35 cellular contexts compared by ENCODE assay signal in the genomic region with DNA sequence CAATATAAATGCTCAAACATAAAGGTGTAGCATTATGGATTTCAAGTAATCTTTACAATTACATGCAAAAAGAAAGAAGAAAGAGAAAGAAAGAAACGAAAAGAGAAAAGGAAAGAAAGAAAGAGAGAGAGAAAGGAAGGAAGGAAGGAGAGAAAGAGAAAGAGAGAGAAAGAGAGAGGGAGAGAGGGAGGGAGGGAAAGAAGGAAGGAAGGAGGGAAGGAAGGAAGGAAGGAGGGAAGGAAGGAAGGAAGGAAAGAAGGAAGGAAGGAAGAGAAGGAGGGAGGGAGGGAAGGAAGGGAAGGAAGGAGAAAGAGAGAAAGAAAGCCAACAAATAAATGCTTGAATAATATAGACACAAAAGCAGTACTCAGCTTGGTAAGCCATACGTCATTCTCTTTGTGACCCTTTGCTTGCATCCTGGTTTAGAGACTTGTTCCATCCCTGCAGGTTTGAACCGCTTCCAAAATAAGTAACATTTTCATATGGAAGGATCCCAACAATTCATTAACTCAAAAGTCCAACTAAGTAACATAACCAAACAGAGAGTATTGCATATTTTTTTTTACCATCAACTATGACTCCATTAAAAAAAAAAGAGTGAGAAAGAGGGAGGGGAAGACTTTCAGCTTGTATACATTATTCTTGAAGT.
"Had no signal": no experiment of that assay in that cellular context is flagged by ENCODE, and none has a peak within 500 bp of the region (broad histone marks: within the 10 kb centered on the region; RNA-seq: fewer than 3 reads in every experiment).

No MANE protein-coding gene starts in this region.

- H3K4me3 Mint-ChIP-seq: activated CD4-positive, alpha-beta memory T cell treated with anti-CD3 and anti-CD28 coated beads, Interleukin-2, amount 10 ng/mL, durations not matched to agents 7 days and 5 days; activated CD4-positive, alpha-beta T cell treated with anti-CD3 and anti-CD28 coated beads for 36 hours; activated CD4-positive, alpha-beta T cell treated with anti-CD3 and anti-CD28 coated beads, Interleukin-2, amount 10 ng/mL, durations not matched to agents 7 days and 5 days; activated CD8-positive, alpha-beta memory T cell treated with anti-CD3 and anti-CD28 coated beads, Interleukin-2, amount 10 ng/mL, durations not matched to agents 7 days and 5 days; activated CD8-positive, alpha-beta T cell treated with anti-CD3 and anti-CD28 coated beads, Interleukin-2, amount 10 ng/mL, durations not matched to agents 7 days and 5 days; activated naive CD4-positive, alpha-beta T cell treated with anti-CD3 and anti-CD28 coated beads for 36 hours; activated naive CD8-positive, alpha-beta T cell treated with anti-CD3 and anti-CD28 coated beads for 36 hours; activated T-cell treated with anti-CD3 and anti-CD28 coated beads, Interleukin-2, amount 50 U/mL, for 24 hours; activated T-helper 17 cell treated with anti-CD3 and anti-CD28 coated beads, Interleukin-2, amount 50 U/mL, for 72 hours; T-helper 1 cell treated with Interleukin-12 subunit alpha and Interleukin-12 subunit beta and Interleukin-4 antibody, amounts not matched to agents 30 μg/mL and 1 μg/mL, for 36 hours; T-helper 2 cell treated with Interferon-gamma antibody and Interleukin-4, amounts not matched to agents 5 μg/mL and 100 μg/mL, for 36 hours; WTC11 had no signal

- ATAC-seq: activated CD4-positive, alpha-beta T cell treated with anti-CD3 and anti-CD28 coated beads for 36 hours; activated CD4-positive, CD25-positive, alpha-beta regulatory T cell treated with anti-CD3 and anti-CD28 coated beads, Interleukin-2, amount 50 U/mL, for 24 hours; activated CD8-positive, alpha-beta memory T cell treated with anti-CD3 and anti-CD28 coated beads, Interleukin-2, amount 10 ng/mL, durations not matched to agents 7 days and 5 days; activated CD8-positive, alpha-beta T cell treated with anti-CD3 and anti-CD28 coated beads, Interleukin-2, amount 10 ng/mL, durations not matched to agents 7 days and 5 days; activated naive CD4-positive, alpha-beta T cell treated with anti-CD3 and anti-CD28 coated beads, Interleukin-2, amount 50 U/mL, for 72 hours; activated T-helper 17 cell treated with anti-CD3 and anti-CD28 coated beads, Interleukin-2, amount 50 U/mL, for 72 hours; body of pancreas; WTC11 had no signal

- H3K9me3 Mint-ChIP-seq: activated CD4-positive, alpha-beta memory T cell treated with anti-CD3 and anti-CD28 coated beads, Interleukin-2, amount 10 ng/mL, durations not matched to agents 7 days and 5 days; activated CD4-positive, alpha-beta T cell treated with anti-CD3 and anti-CD28 coated beads, Interleukin-2, amount 10 ng/mL, durations not matched to agents 7 days and 5 days; activated naive CD4-positive, alpha-beta T cell treated with anti-CD3 and anti-CD28 coated beads for 36 hours; activated naive CD4-positive, alpha-beta T cell treated with anti-CD3 and anti-CD28 coated beads, Interleukin-2, amount 50 U/mL, for 72 hours; activated naive CD8-positive, alpha-beta T cell treated with anti-CD3 and anti-CD28 coated beads for 36 hours; activated T-cell treated with anti-CD3 and anti-CD28 coated beads, Interleukin-2, amount 50 U/mL, for 24 hours; activated T-helper 17 cell treated with anti-CD3 and anti-CD28 coated beads, Interleukin-2, amount 50 U/mL, for 72 hours; T-helper 1 cell treated with Interleukin-12 subunit alpha and Interleukin-12 subunit beta and Interleukin-4 antibody, amounts not matched to agents 30 μg/mL and 1 μg/mL, for 36 hours; T-helper 2 cell treated with Interferon-gamma antibody and Interleukin-4, amounts not matched to agents 5 μg/mL and 100 μg/mL, for 36 hours; WTC11 had no signal

- H3K4me3 ChIP-seq: adrenal gland, body of pancreas, breast epithelium had no signal

- H3K36me3 ChIP-seq: adrenal gland, brain microvascular endothelial cell, breast epithelium, WERI-Rb-1 had no signal

- DNase-seq: activated CD4-positive, alpha-beta memory T cell treated with anti-CD3 and anti-CD28 coated beads, Interleukin-2, amount 10 ng/mL, durations not matched to agents 7 days and 5 days; activated CD4-positive, alpha-beta T cell treated with anti-CD3 and anti-CD28 coated beads for 1 hour; activated CD4-positive, alpha-beta T cell treated with anti-CD3 and anti-CD28 coated beads for 36 hours; activated CD4-positive, alpha-beta T cell treated with anti-CD3 and anti-CD28 coated beads for 48 hours; activated CD4-positive, alpha-beta T cell treated with anti-CD3 and anti-CD28 coated beads, Interleukin-2, amount 10 ng/mL, durations not matched to agents 7 days and 5 days; activated CD4-positive, alpha-beta T cell treated with anti-CD3 and anti-CD28 coated beads, Interleukin-2, amount 50 U/mL, for 48 hours; activated CD4-positive, CD25-positive, alpha-beta regulatory T cell; activated CD8-positive, alpha-beta memory T cell treated with anti-CD3 and anti-CD28 coated beads for 24 hours; activated CD8-positive, alpha-beta memory T cell treated with anti-CD3 and anti-CD28 coated beads, Interleukin-2, amount 10 ng/mL, durations not matched to agents 7 days and 5 days; activated CD8-positive, alpha-beta memory T cell treated with anti-CD3 and anti-CD28 coated beads, Interleukin-2, amount 50 U/mL, for 48 hours; activated CD8-positive, alpha-beta T cell treated with anti-CD3 and anti-CD28 coated beads, Interleukin-2, amount 10 ng/mL, durations not matched to agents 7 days and 5 days; activated effector memory CD4-positive, alpha-beta T cell treated with anti-CD3 and anti-CD28 coated beads, Interleukin-2, amount 50 U/mL, for 16 hours; activated gamma-delta T cell treated with Interleukin-2 at 50 U/mL for 16 hours; activated naive CD4-positive, alpha-beta T cell; activated naive CD4-positive, alpha-beta T cell treated with anti-CD3 and anti-CD28 coated beads for 36 hours; activated naive CD4-positive, alpha-beta T cell treated with anti-CD3 and anti-CD28 coated beads, Interleukin-2, amount 50 U/mL, for 16 hours; activated naive CD8-positive, alpha-beta T cell treated with anti-CD3 and anti-CD28 coated beads for 36 hours; activated T-cell treated with anti-CD3 and anti-CD28 coated beads, Interleukin-2, amount 50 U/mL, for 24 hours; activated T-cell treated with anti-CD3 and anti-CD28 coated beads, Interleukin-2, amount 50 U/mL, for 48 hours; adrenal gland; amniotic stem cell; aorta; body of pancreas; brain microvascular endothelial cell; central memory CD4-positive, alpha-beta T cell; T-helper 2 cell; T-helper 9 cell had no signal

- H3K4me1 Mint-ChIP-seq: activated CD4-positive, alpha-beta memory T cell treated with anti-CD3 and anti-CD28 coated beads, Interleukin-2, amount 10 ng/mL, durations not matched to agents 7 days and 5 days; activated CD4-positive, alpha-beta T cell treated with anti-CD3 and anti-CD28 coated beads for 36 hours; activated CD4-positive, alpha-beta T cell treated with anti-CD3 and anti-CD28 coated beads, Interleukin-2, amount 10 ng/mL, durations not matched to agents 7 days and 5 days; activated CD8-positive, alpha-beta memory T cell treated with anti-CD3 and anti-CD28 coated beads, Interleukin-2, amount 10 ng/mL, durations not matched to agents 7 days and 5 days; activated naive CD8-positive, alpha-beta T cell treated with anti-CD3 and anti-CD28 coated beads for 36 hours; activated T-helper 17 cell treated with anti-CD3 and anti-CD28 coated beads, Interleukin-2, amount 50 U/mL, for 72 hours; WTC11 had no signal

- H3K36me3 Mint-ChIP-seq: activated CD8-positive, alpha-beta memory T cell treated with anti-CD3 and anti-CD28 coated beads, Interleukin-2, amount 10 ng/mL, durations not matched to agents 7 days and 5 days; activated naive CD4-positive, alpha-beta T cell treated with anti-CD3 and anti-CD28 coated beads, Interleukin-2, amount 50 U/mL, for 72 hours; activated naive CD8-positive, alpha-beta T cell treated with anti-CD3 and anti-CD28 coated beads for 36 hours; WTC11 had no signal

- H3K9me3 ChIP-seq: adrenal gland, body of pancreas, breast epithelium had no signal

- H3K4me1 ChIP-seq: adrenal gland, body of pancreas, breast epithelium had no signal

- H3K27ac ChIP-seq: adrenal gland, body of pancreas, brain microvascular endothelial cell, breast epithelium, WERI-Rb-1 had no signal

- H3K27me3 Mint-ChIP-seq: activated CD4-positive, alpha-beta memory T cell treated with anti-CD3 and anti-CD28 coated beads, Interleukin-2, amount 10 ng/mL, durations not matched to agents 7 days and 5 days; activated CD4-positive, alpha-beta T cell treated with anti-CD3 and anti-CD28 coated beads for 36 hours; activated CD4-positive, alpha-beta T cell treated with anti-CD3 and anti-CD28 coated beads, Interleukin-2, amount 10 ng/mL, durations not matched to agents 7 days and 5 days; activated CD8-positive, alpha-beta memory T cell treated with anti-CD3 and anti-CD28 coated beads, Interleukin-2, amount 10 ng/mL, durations not matched to agents 7 days and 5 days; activated T-cell treated with anti-CD3 and anti-CD28 coated beads, Interleukin-2, amount 50 U/mL, for 24 hours; activated T-helper 17 cell treated with anti-CD3 and anti-CD28 coated beads, Interleukin-2, amount 50 U/mL, for 72 hours had no signal

- H3K27ac Mint-ChIP-seq: activated CD4-positive, alpha-beta memory T cell treated with anti-CD3 and anti-CD28 coated beads, Interleukin-2, amount 10 ng/mL, durations not matched to agents 7 days and 5 days; activated CD4-positive, alpha-beta T cell treated with anti-CD3 and anti-CD28 coated beads for 36 hours; activated CD4-positive, alpha-beta T cell treated with anti-CD3 and anti-CD28 coated beads, Interleukin-2, amount 10 ng/mL, durations not matched to agents 7 days and 5 days; activated CD8-positive, alpha-beta memory T cell treated with anti-CD3 and anti-CD28 coated beads, Interleukin-2, amount 10 ng/mL, durations not matched to agents 7 days and 5 days; activated CD8-positive, alpha-beta T cell treated with anti-CD3 and anti-CD28 coated beads, Interleukin-2, amount 10 ng/mL, durations not matched to agents 7 days and 5 days; activated naive CD4-positive, alpha-beta T cell treated with anti-CD3 and anti-CD28 coated beads for 36 hours; activated naive CD4-positive, alpha-beta T cell treated with anti-CD3 and anti-CD28 coated beads, Interleukin-2, amount 50 U/mL, for 72 hours; activated naive CD8-positive, alpha-beta T cell treated with anti-CD3 and anti-CD28 coated beads for 36 hours; activated T-cell treated with anti-CD3 and anti-CD28 coated beads, Interleukin-2, amount 50 U/mL, for 24 hours; activated T-helper 17 cell treated with anti-CD3 and anti-CD28 coated beads, Interleukin-2, amount 50 U/mL, for 72 hours; T-helper 1 cell treated with Interleukin-12 subunit alpha and Interleukin-12 subunit beta and Interleukin-4 antibody, amounts not matched to agents 30 μg/mL and 1 μg/mL, for 36 hours; T-helper 2 cell treated with Interferon-gamma antibody and Interleukin-4, amounts not matched to agents 5 μg/mL and 100 μg/mL, for 36 hours; WTC11 had no signal

- H3K27me3 ChIP-seq: adrenal gland, body of pancreas, brain microvascular endothelial cell, breast epithelium had no signal
